In genomic region chr2:85273732-85274731, GRCh38 we compare ENCODE assay signal across 9 cellular contexts. TPM values are rescaled to one million over a fixed set of nuclear protein-coding genes. Genes with fewer than 3 reads are reported as not detected.
DNase-seq lines count a peak whose midpoint lies in the region; ATAC-seq lines count a peak whose summit lies in the region.
"Had no signal": no experiment of that assay in that cellular context is flagged by ENCODE, and none has a peak within 500 bp of the region (broad histone marks: within the 10 kb centered on the region; RNA-seq: fewer than 3 reads in every experiment).

No MANE protein-coding gene starts in this region.

- H3K4me1 ChIP-seq in naive thymus-derived CD4-positive, alpha-beta T cell (ENCODE audit: control insufficient read depth in 2 of 2, insufficient read depth in 2 of 2, low read length in 2 of 2): no peaks in the 10 kb centered on the region

- peaks cover 0 to 21% (median 6%) of the 10 kb centered on the region in 5 donors for H3K27me3 Mint-ChIP-seq in naive thymus-derived CD4-positive, alpha-beta T cell

- H3K27ac Mint-ChIP-seq in naive thymus-derived CD4-positive, alpha-beta T cell: no peak overlapping the region

- CTCF ChIA-PET in naive thymus-derived CD4-positive, alpha-beta T cell (lab: Charles Lee): no interaction called here

- H3K4me1 Mint-ChIP-seq in naive thymus-derived CD4-positive, alpha-beta T cell: no peaks in the 10 kb centered on the region

- no peak overlapping the region for H3K4me3 Mint-ChIP-seq in naive thymus-derived CD4-positive, alpha-beta T cell

- no peaks in the 10 kb centered on the region for H3K36me3 ChIP-seq in naive thymus-derived CD4-positive, alpha-beta T cell (ENCODE audit: control insufficient read depth in 2 of 3, insufficient read depth in 3 of 3, low read length in 3 of 3)

- no peaks in the 10 kb centered on the region for H3K9me3 Mint-ChIP-seq in naive thymus-derived CD4-positive, alpha-beta T cell

- POLR2A ChIA-PET in naive thymus-derived CD4-positive, alpha-beta T cell (lab: Charles Lee): no interaction called here

- peak; percentile 43 for DNase-seq in DMS 273 (lab: John Stamatoyannopoulos, UW; ENCODE audit: unreplicated experiment)
- no peak for DNase-seq in DMS 273 treated with DMSO at 0.1 percent for 48 hours (lab: John Stamatoyannopoulos, UW)
- peak; percentile 77 for DNase-seq in NCI-H345 (lab: John Stamatoyannopoulos, UW)
- DNase-seq in dermis blood vessel endothelial cell: peak; percentile 59
- no peak for DNase-seq in sciatic nerve (ENCODE audit: low spot score)
- no peak for DNase-seq in middle frontal gyrus (ENCODE audit: extremely low spot score, low spot score)
- no peak for DNase-seq in GOT3 (lab: John Stamatoyannopoulos, UW)
- DNase-seq in naive thymus-derived CD4-positive, alpha-beta T cell: no peak

- H3K4me3 ChIP-seq in naive thymus-derived CD4-positive, alpha-beta T cell (ENCODE audit: low read length): no peak overlapping the region

- intact Hi-C loops in sciatic nerve (cut with DNase I): no loop called here
- intact Hi-C loops in naive thymus-derived CD4-positive, alpha-beta T cell (cut with micrococcal nuclease): no loop called here

- no peaks in the 10 kb centered on the region for H3K36me3 Mint-ChIP-seq in naive thymus-derived CD4-positive, alpha-beta T cell

- no peak overlapping the region for H3K27ac ChIP-seq in naive thymus-derived CD4-positive, alpha-beta T cell (ENCODE audit: low read depth, low read length)
- H3K27ac ChIP-seq: 22Rv1 had no signal

- H3K9me3 ChIP-seq in naive thymus-derived CD4-positive, alpha-beta T cell (ENCODE audit: control insufficient read depth in 2 of 3, low read length in 3 of 3): no peaks in the 10 kb centered on the region

- H3K27me3 ChIP-seq in naive thymus-derived CD4-positive, alpha-beta T cell (ENCODE audit: control insufficient read depth in 2 of 2, insufficient read depth in 2 of 2, low read length in 2 of 2): no peaks in the 10 kb centered on the region

- peak; percentile 19 for ATAC-seq in sciatic nerve
- ATAC-seq in naive thymus-derived CD4-positive, alpha-beta T cell: no peak

RNA-seq across cellular contexts. Expression of gene TGOLN2, which starts 53.8 kb away (rescaled TPM):
- total RNA-seq in dermis blood vessel endothelial cell (101 and 151 TPM in 2 replicates), sciatic nerve (109 TPM)
- 100 to 1,000 TPM; 144 to 200 (median 178) TPM for total RNA-seq in naive thymus-derived CD4-positive, alpha-beta T cell
- polyA plus RNA-seq in naive thymus-derived CD4-positive, alpha-beta T cell: 100 to 1,000 TPM in 1 of 2 donors, 10 to 100 TPM in 1; 75.7 to 107 TPM

Comparison
In these comparisons a context has a peak if more than half of its experiments do, and no peak if none do; other contexts are left out.
1. DNase-seq: peak in DMS 273 (single experiment), NCI-H345 (single experiment) and dermis blood vessel endothelial cell (single experiment); none in DMS 273 treated with DMSO at 0.1 percent for 48 hours (single experiment), sciatic nerve (single experiment), middle frontal gyrus (single experiment), GOT3 (single experiment) and naive thymus-derived CD4-positive, alpha-beta T cell (0 of 9).